13 cellular contexts compared by ENCODE assay signal in the genomic region with DNA sequence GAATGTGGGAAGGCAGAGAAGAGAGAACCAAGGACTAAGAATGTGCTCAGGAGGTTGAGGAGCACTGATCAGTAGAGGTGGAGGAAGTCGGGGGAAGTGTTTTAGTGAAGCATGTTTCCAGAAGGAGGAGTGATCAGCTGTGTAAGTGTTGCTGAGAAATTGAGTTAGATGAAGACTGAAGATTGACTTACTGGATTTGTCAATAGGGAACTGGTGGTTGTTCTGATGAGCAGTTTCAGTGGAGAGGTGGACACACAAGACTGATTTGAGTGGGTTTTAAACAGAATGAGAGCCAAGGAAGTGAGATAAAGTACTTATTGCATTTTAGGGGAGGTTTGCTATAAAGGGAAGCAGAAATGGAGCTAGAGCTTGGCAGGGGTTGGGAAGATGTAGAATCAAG.
DNase-seq lines count a peak whose midpoint lies in the region; ATAC-seq, FAIRE-seq and TF ChIP-seq lines count a peak whose summit lies in the region.
"Had no signal": no experiment of that assay in that cellular context is flagged by ENCODE, and none has a peak within 500 bp of the region (broad histone marks: within the 10 kb centered on the region; RNA-seq: fewer than 3 reads in every experiment).

No MANE protein-coding gene starts in this region.

- no peaks in the 10 kb centered on the region for H3K4me1 ChIP-seq in H1 (replicated peaks in 1 of 4; ENCODE audit: control insufficient read depth in 3 of 4, insufficient read depth in 4 of 4, low read length in 3 of 4)
- H3K4me1 ChIP-seq in MM.1S (ENCODE audit: low read length): 0 out of 2 replicates have a peak, but pooled peaks cover 4% of the 10 kb centered on the region

- H3K9ac ChIP-seq in H1 (replicated peaks in 1 of 4; ENCODE audit: extremely low read depth in 1 of 4, low read depth in 3 of 4, low read length in 3 of 4) (no peak overlapping the region), MM.1S (ENCODE audit: low read length) (no peak overlapping the region)

- H3K27ac ChIP-seq in H1 (ENCODE audit: low read depth, low read length): no peak overlapping the region
- no peak overlapping the region for H3K27ac ChIP-seq in MM.1S (ENCODE audit: low read length)

- no peak overlapping the region for H2AFZ ChIP-seq in H1 (ENCODE audit: low read length)
- no peak overlapping the region for H2AFZ ChIP-seq in MM.1S (ENCODE audit: low read length)

- no peaks in the 10 kb centered on the region for H3K9me2 ChIP-seq in MM.1S (replicated peaks; ENCODE audit: insufficient read depth, low read length)

- H3K79me1 ChIP-seq in H1 (ENCODE audit: low read depth, low read length): no peaks in the 10 kb centered on the region

- H3K27me3 Mint-ChIP-seq in effector memory CD8-positive, alpha-beta T cell: no peaks in the 10 kb centered on the region

- no peak overlapping the region for H3K27ac Mint-ChIP-seq in effector memory CD8-positive, alpha-beta T cell

- H3K27me3 ChIP-seq in H1 (replicated peaks in 1 of 4; ENCODE audit: control insufficient read depth in 3 of 4, extremely low read depth in 1 of 4, insufficient read depth in 3 of 4, low read length in 3 of 4) (no peaks in the 10 kb centered on the region), MM.1S (replicated peaks; ENCODE audit: insufficient read depth, low read length) (no peaks in the 10 kb centered on the region)

- H4K91ac ChIP-seq in H1 (replicated peaks; ENCODE audit: insufficient read length, low read length): no peak overlapping the region

- H3K56ac ChIP-seq in H1 (replicated peaks; ENCODE audit: insufficient read length, low read depth, low read length): no peak overlapping the region

- POLR2A ChIA-PET in H1 (lab: Charles Lee; ENCODE audit: partially characterized antibody): no interaction called here

- H3K4me3 Mint-ChIP-seq in effector memory CD8-positive, alpha-beta T cell: no peak overlapping the region

- H2BK12ac ChIP-seq in H1 (ENCODE audit: low read depth, low read length): no peak overlapping the region; the same call in 1 of the 2 replicates

- no peak overlapping the region for H2BK15ac ChIP-seq in H1 (ENCODE audit: low read length)

- H3K4me1 Mint-ChIP-seq in effector memory CD8-positive, alpha-beta T cell (ENCODE audit: low read depth in 2 of 2): peaks cover 8 to 12% of the 10 kb centered on the region in 2 donors

- TF ChIP-seq CTCF in H1 (IDR thresholded peaks at IDR 0.05; ENCODE audit: control extremely low read depth in 1 of 3, insufficient read depth in 1 of 3, low read depth in 1 of 3, low read length in 3 of 3): no peak
- no peak for TF ChIP-seq CTCF in MM.1S (IDR thresholded peaks at IDR 0.05; ENCODE audit: low read length)

- no peaks in the 10 kb centered on the region; a peak in 2 of 4 replicates for H3K79me2 ChIP-seq in H1 (ENCODE audit: control insufficient read depth in 1 of 2, insufficient read depth in 2 of 2, low read length in 2 of 2)
- 0 out of 2 replicates have a peak, but pooled peaks cover 9% of the 10 kb centered on the region for H3K79me2 ChIP-seq in MM.1S (ENCODE audit: low read length)

- H4K20me1 ChIP-seq in H1 (replicated peaks in 1 of 2; ENCODE audit: control insufficient read depth in 1 of 2, insufficient read depth in 2 of 2, low read length in 2 of 2) (no peaks in the 10 kb centered on the region), MM.1S (ENCODE audit: insufficient read depth, low read length) (no peaks in the 10 kb centered on the region)

- peak overlapping the region; percentile 65; the same call in 1 of the 2 replicates for H2AK5ac ChIP-seq in H1 (ENCODE audit: low read depth, low read length)

- H3K9me3 ChIP-seq in H1 (ENCODE audit: insufficient read depth in 2 of 2, low read depth in 1 of 2, low read length in 1 of 2) (no peaks in the 10 kb centered on the region), MM.1S (replicated peaks; ENCODE audit: insufficient read depth, low read length) (no peaks in the 10 kb centered on the region)

- 89% methylated on average over 1 of the region's 1 CpG; no CpG with 5 or more reads in 1 of the 2 experiments for WGBS in H1 (ENCODE audit: extremely low coverage in 1 of 2, insufficient coverage in 1 of 2, insufficient read length in 1 of 2, insufficient replicate concordance in 2 of 2, low coverage in 1 of 2, low lambda C conversion rate in 2 of 2, missing lambda C conversion rate in 1 of 2), 2 experiments

- TF ChIP-seq RAD21 in H1 (IDR thresholded peaks at IDR 0.05 in 1 of 2, conservative IDR thresholded peaks at IDR 0.05 in 1 of 2; ENCODE audit: low read depth in 2 of 2, low read length in 2 of 2): no peak

- H3K36me3 ChIP-seq in H1 (ENCODE audit: control insufficient read depth in 2 of 4, insufficient read depth in 4 of 4, low read length in 3 of 4) (no peaks in the 10 kb centered on the region), MM.1S (replicated peaks; ENCODE audit: insufficient read depth, low read length) (no peaks in the 10 kb centered on the region)

- H4K8ac ChIP-seq in H1 (ENCODE audit: extremely low read depth, insufficient read depth, low read length): no peak overlapping the region

- DNase-seq in H1 (ENCODE audit: low read depth in 1 of 2, low spot score in 2 of 2): no peak
- no peak for DNase-seq in effector memory CD8-positive, alpha-beta T cell
- no peak for DNase-seq in activated T-cell treated with anti-CD3 and anti-CD28 coated beads, Interleukin-2, amount 50 U/mL, for 1 hour
- DNase-seq in MM.1S: no peak
- DNase-seq: activated gamma-delta T cell; cerebellar nuclear complex; NCI-H1930; SHP77 treated with DMSO at 0.1 percent for 48 hours; stimulated activated CD4-positive, alpha-beta T cell treated with anti-CD3 and anti-CD28 coated beads, Interleukin-12 subunit alpha, Interleukin-12 subunit beta, amount 100 ng/mL, for 4 hours; stimulated activated naive CD4-positive, alpha-beta T cell treated with Interleukin-2 at 50 U/mL for 16 hours had no signal

- H3K36me3 Mint-ChIP-seq in effector memory CD8-positive, alpha-beta T cell (ENCODE audit: insufficient read depth): no peaks in the 10 kb centered on the region

- H3K14ac ChIP-seq in H1 (ENCODE audit: insufficient read length): no peak overlapping the region

- no peak for FAIRE-seq in H1 (lab: Jason Lieb, UNC)

- no peak overlapping the region for H4K5ac ChIP-seq in H1 (ENCODE audit: insufficient read length, low read depth, low read length)

- ATAC-seq in GM18868 (IDR thresholded peaks at IDR 0.05; ENCODE audit: unreplicated experiment) (peak; percentile 90), GM21526 (IDR thresholded peaks at IDR 0.05; ENCODE audit: low FRiP score, unreplicated experiment) (peak; percentile 77), HG03095 (IDR thresholded peaks at IDR 0.05; ENCODE audit: unreplicated experiment) (peak; percentile 69)
- ATAC-seq in effector memory CD8-positive, alpha-beta T cell (replicated peaks): no peak

- TF ChIP-seq EP300 in H1 (IDR thresholded peaks at IDR 0.05; ENCODE audit: borderline replicate concordance in 1 of 2, low read depth in 2 of 2, low read length in 2 of 2): no peak

- H3K4me3 ChIP-seq in H1 (ENCODE audit: extremely low read depth in 1 of 4, insufficient read depth in 2 of 4, low read depth in 3 of 4, low read length in 4 of 4) (no peak overlapping the region), MM.1S (ENCODE audit: low read length) (no peak overlapping the region)

- H3K4ac ChIP-seq in H1 (replicated peaks; ENCODE audit: insufficient read length, low read depth, low read length): no peak overlapping the region

- no peak for TF ChIP-seq POLR2A in H1 (IDR thresholded peaks at IDR 0.05; ENCODE audit: control extremely low read depth in 1 of 2, low read depth in 2 of 2, low read length in 2 of 2)

- H3K9me3 Mint-ChIP-seq in effector memory CD8-positive, alpha-beta T cell: no peaks in the 10 kb centered on the region

- no peaks in the 10 kb centered on the region for H3K23me2 ChIP-seq in H1 (ENCODE audit: low read depth, low read length)

- H2BK120ac ChIP-seq in H1 (replicated peaks; ENCODE audit: low read depth, low read length): no peak overlapping the region

- no peak overlapping the region; the same call in none of the 2 replicates for H3K18ac ChIP-seq in H1 (ENCODE audit: extremely low read depth, low read length)

- CTCF ChIA-PET in H1 (lab: Charles Lee; ENCODE audit: partially characterized antibody): no interaction called here

- no peaks in the 10 kb centered on the region; the same call in 1 of the 2 replicates for H3F3A ChIP-seq in MM.1S (ENCODE audit: insufficient read depth, low read length)

- no peak overlapping the region for H3K4me2 ChIP-seq in H1 (ENCODE audit: insufficient read depth in 1 of 2, low read depth in 2 of 2, low read length in 2 of 2)
- no peak overlapping the region for H3K4me2 ChIP-seq in MM.1S (ENCODE audit: low read depth, low read length)

- H2BK20ac ChIP-seq in H1 (ENCODE audit: low read length): no peak overlapping the region; the same call in 1 of the 2 replicates

- H3K23ac ChIP-seq in H1 (ENCODE audit: insufficient read length): no peak overlapping the region

- no peak overlapping the region for H2BK5ac ChIP-seq in H1 (ENCODE audit: low read depth, low read length)

TF ChIP-seq in H1, 55 proteins besides CTCF, POLR2A, EP300 and RAD21:
- TF ChIP-seq KDM5A (IDR thresholded peaks at IDR 0.05; ENCODE audit: low read length) (no peak), NRF1 (IDR thresholded peaks at IDR 0.05; ENCODE audit: low read depth, low read length) (no peak), RNF2 (IDR thresholded peaks at IDR 0.05; ENCODE audit: borderline replicate concordance, low read depth, low read length, missing control alignments, poor library complexity, severe bottlenecking) (no peak), MAFK (IDR thresholded peaks at IDR 0.05; ENCODE audit: low read depth, low read length) (no peak), CREB1 (IDR thresholded peaks at IDR 0.05) (no peak), TAF1 (IDR thresholded peaks at IDR 0.05; ENCODE audit: low read depth, low read length) (no peak), SIX5 (IDR thresholded peaks at IDR 0.05; ENCODE audit: low read depth, low read length) (no peak), EGR1 (IDR thresholded peaks at IDR 0.05; ENCODE audit: borderline replicate concordance, low read depth, low read length) (no peak), CBX5 (IDR thresholded peaks at IDR 0.05; ENCODE audit: low read depth, low read length) (no peak), TEAD4 (IDR thresholded peaks at IDR 0.05; ENCODE audit: low read depth, low read length) (no peak)
